ENCODE assay signal across 8 cellular contexts in the genomic region with DNA sequence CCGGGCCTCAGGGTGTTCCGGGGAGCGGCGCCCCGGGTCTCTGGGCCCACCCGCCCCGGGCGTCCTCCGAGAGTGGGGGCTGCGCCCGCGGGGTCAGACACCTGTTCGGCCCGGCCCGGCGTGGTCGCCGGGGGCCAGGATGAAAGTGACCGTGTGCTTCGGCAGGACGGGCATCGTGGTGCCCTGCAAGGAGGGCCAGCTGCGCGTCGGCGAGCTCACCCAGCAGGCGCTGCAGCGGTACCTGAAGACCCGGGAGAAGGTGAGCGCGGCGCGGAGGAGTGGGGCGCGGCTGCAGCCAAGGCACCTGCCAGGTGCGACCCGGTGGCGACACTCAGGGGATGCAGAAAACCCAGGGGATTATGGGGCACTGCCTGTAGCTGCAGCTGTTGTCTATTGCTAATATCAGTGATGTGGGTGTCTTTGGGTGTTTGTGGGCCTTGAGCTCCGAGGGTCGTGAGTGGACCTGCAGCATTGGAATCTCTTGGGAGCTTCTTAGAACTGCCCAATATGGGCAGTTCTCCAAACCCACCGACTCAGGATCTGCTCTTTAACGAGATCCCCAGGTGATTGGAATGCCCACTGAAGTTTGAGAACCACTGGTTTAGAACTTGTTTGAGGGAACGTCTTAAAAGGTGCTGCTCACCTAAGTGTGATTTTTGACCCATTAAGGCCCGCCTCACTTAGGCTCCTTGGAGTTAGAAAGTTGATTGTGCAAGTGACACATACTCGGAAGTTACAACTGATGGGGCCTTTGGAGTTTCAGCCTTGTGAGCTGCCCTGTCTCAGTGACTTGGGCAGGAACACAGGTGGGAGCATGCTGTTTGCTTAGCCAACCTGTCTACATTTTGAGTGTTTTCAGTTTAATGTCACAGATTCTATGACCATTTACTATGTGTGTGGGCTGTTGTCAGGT. TPM values are rescaled to one million over a fixed set of nuclear protein-coding genes. Genes with fewer than 3 reads are reported as not detected.
DNase-seq lines count a peak whose midpoint lies in the region; ATAC-seq and TF ChIP-seq lines count a peak whose summit lies in the region.

No MANE protein-coding gene starts in this region.

- peak overlapping the region; percentile 89 for H3K4me2 ChIP-seq in Loucy (ENCODE audit: low read depth, low read length, poor library complexity, severe bottlenecking)

- H3K9me3 ChIP-seq in cardiac muscle cell (ENCODE audit: low read depth) = no peaks in the 10 kb centered on the region
- no peaks in the 10 kb centered on the region for H3K9me3 ChIP-seq in Loucy (ENCODE audit: insufficient read depth, low read depth, low read length)
- H3K9me3 ChIP-seq in adrenal gland (replicated peaks in 1 of 3) = no peaks in the 10 kb centered on the region

- H3K9me2 ChIP-seq in Loucy (replicated peaks; ENCODE audit: low read depth, low read length) = no peaks in the 10 kb centered on the region

- H3K9ac ChIP-seq in Loucy (ENCODE audit: low read depth, low read length, poor library complexity, severe bottlenecking) = peak overlapping the region; percentile 65

- 4 to 41% (median 6%) methylated on average over 5 to 45 of the region's 45 CpGs for WGBS in adrenal gland, 4 donors

- intact Hi-C loops in Right ventricle myocardium inferior (cut with DNase I) (no loop called here), adrenal gland (cut with DNase I) (no loop called here)

- ATAC-seq in Right ventricle myocardium inferior = no peak

- no peaks in the 10 kb centered on the region for H3K79me2 ChIP-seq in Loucy (ENCODE audit: insufficient read depth, low read length)

- H3K27ac ChIP-seq in cardiac muscle cell (peak overlapping the region; percentile 54), adrenal gland (peak overlapping the region in 3 of 5 donors; percentile 74 to 87 (median 75))

- no peaks in the 10 kb centered on the region for H3F3A ChIP-seq in Loucy (ENCODE audit: low read depth)

- DNase-seq in cardiac muscle cell (ENCODE audit: low read depth in 1 of 2, low spot score in 1 of 2) (no peak), Right ventricle myocardium inferior (ENCODE audit: missing footprints) (no peak), adrenal gland (peak in 5 of 7 donors; percentile 5 to 23 (median 14)), islet precursor cell (peak; percentile 58), inferior parietal cortex (ENCODE audit: extremely low spot score) (no peak), HCEC 1CT (no peak)
- peak; percentile 0 for DNase-seq in stimulated activated CD8-positive, alpha-beta memory T cell treated with anti-CD3 and anti-CD28 coated beads, Interleukin-12 subunit alpha, Interleukin-12 subunit beta, amount 100 ng/mL, for 4 hours (ENCODE audit: low read depth)

- H3K36me3 ChIP-seq in cardiac muscle cell (no peaks in the 10 kb centered on the region), Loucy (ENCODE audit: insufficient read depth, low read length) (no peaks in the 10 kb centered on the region), adrenal gland (replicated peaks in 1 of 2) (no peaks in the 10 kb centered on the region)

- H2AFZ ChIP-seq in Loucy (ENCODE audit: low read length) = peak overlapping the region; percentile 98

- no peaks in the 10 kb centered on the region for H4K20me1 ChIP-seq in Loucy (ENCODE audit: insufficient read depth, low read length, poor library complexity, severe bottlenecking)

- H3K4me3 ChIP-seq in cardiac muscle cell (peak overlapping the region; percentile 80), Loucy (ENCODE audit: low read length, poor library complexity, severe bottlenecking) (peak overlapping the region; percentile 82), adrenal gland (peak overlapping the region; percentile 35 to 90 (median 86))

- H3K4me1 ChIP-seq in cardiac muscle cell (ENCODE audit: low read depth) (peaks cover 4% of the 10 kb centered on the region), Loucy (ENCODE audit: insufficient read depth, low read length, poor library complexity, severe bottlenecking) (peaks cover 9% of the 10 kb centered on the region), adrenal gland (replicated peaks in 1 of 2) (peaks cover 0 to 8% of the 10 kb centered on the region in 2 donors)

- TF ChIP-seq CTCF in cardiac muscle cell (IDR thresholded peaks at IDR 0.05; ENCODE audit: low read depth, low read length) = no peak
- TF ChIP-seq CTCF in Loucy (conservative IDR thresholded peaks at IDR 0.05; ENCODE audit: low read length) = no peak
- no peak for TF ChIP-seq CTCF in adrenal gland (IDR thresholded peaks at IDR 0.05)

- H3K27me3 ChIP-seq in cardiac muscle cell (peaks cover 37% of the 10 kb centered on the region), Loucy (ENCODE audit: insufficient read depth, low read length, poor library complexity, severe bottlenecking) (peaks cover 22% of the 10 kb centered on the region), adrenal gland (no peaks in the 10 kb centered on the region)

- no peak for TF ChIP-seq POLR2A in adrenal gland (IDR thresholded peaks at IDR 0.05)

RNA-seq across cellular contexts. Expression of a gene that starts 0.8 kb away (rescaled TPM):
- total RNA-seq in cardiac muscle cell (4.5 and 8.5 TPM in 2 replicates), Right ventricle myocardium inferior (7.8 TPM), adrenal gland (10 to 100 TPM in 6 of 8 donors, 1 to 10 TPM in 2; 5.9 to 20.4 (median 14.4) TPM)
- polyA plus RNA-seq in cardiac muscle cell (4.3 and 5.1 TPM in 2 replicates), adrenal gland (1 to 10 TPM; 1.9 to 4.9 (median 4.4) TPM)

Comparison
In these comparisons a context has a peak if more than half of its experiments do, and no peak if none do; other contexts are left out.
1. DNase-seq: peak in adrenal gland (5 of 7), islet precursor cell (single experiment) and stimulated activated CD8-positive, alpha-beta memory T cell treated with anti-CD3 and anti-CD28 coated beads, Interleukin-12 subunit alpha, Interleukin-12 subunit beta, amount 100 ng/mL, for 4 hours (single experiment); none in cardiac muscle cell (0 of 2), Right ventricle myocardium inferior (single experiment), inferior parietal cortex (single experiment) and HCEC 1CT (single experiment).
2. Peak in every context shown above with its lines, with median percentiles within 50 percentile points of each other: H3K4me3 ChIP-seq.